Comparison of ENCODE assay signal across 1 cellular context in the genomic region with DNA sequence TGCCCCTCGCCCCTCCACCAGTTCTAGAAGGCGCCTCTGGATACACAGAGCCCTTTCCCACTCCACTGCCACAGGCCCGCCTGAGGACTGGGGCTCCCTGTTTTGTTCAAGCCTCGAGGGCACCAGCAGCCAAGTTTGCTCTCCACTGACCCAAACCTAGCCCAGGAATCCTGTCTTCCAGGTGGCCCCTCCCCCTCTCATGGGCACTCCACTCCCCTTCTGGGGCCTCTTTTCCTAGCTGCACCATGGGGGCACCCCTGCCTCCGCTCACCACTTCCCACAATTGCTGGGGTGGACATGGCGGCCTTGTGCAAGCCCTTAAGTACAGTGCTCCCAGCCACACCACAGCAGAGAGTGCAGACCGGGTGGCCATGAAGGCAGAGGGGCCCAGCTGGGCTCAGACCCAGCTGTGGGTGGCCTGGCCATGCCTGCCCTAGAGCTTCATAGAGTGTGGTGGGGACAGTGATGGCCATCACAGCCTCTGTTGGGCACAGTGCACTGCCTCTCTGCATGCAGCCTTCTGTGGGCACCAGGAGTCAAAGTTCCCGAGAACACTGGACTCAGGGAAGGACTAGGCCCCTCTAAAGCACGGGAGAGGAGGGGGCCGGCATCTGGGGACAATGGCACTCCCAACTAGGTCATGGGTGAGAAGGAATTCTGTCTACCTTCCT.
TF ChIP-seq lines count a peak whose summit lies in the region.

No MANE protein-coding gene starts in this region.

TF ChIP-seq in HepG2, 621 proteins besides CTCF, POLR2A, EP300 and RAD21 (continued from another document):
- no peak for TF ChIP-seq SNAPC4 (CRISPR knock-in tag; IDR thresholded peaks at IDR 0.05)
- TF ChIP-seq RBM39 (IDR thresholded peaks at IDR 0.05; ENCODE audit: low read depth, low read length, poor library complexity, severe bottlenecking), result peak; percentile 27
- TF ChIP-seq ZNF451 (CRISPR knock-in tag; IDR thresholded peaks at IDR 0.05), result no peak
- no peak for TF ChIP-seq RARG (CRISPR knock-in tag; IDR thresholded peaks at IDR 0.05; ENCODE audit: low read depth)
- TF ChIP-seq ZNF670 (CRISPR knock-in tag; IDR thresholded peaks at IDR 0.05; ENCODE audit: borderline replicate concordance), result 0 out of 2 replicates have a peak, but pooled peaks have one; percentile 47
- no peak for TF ChIP-seq PHF20 (CRISPR knock-in tag; IDR thresholded peaks at IDR 0.05)
- no peak for TF ChIP-seq HES4 (CRISPR knock-in tag; IDR thresholded peaks at IDR 0.05; ENCODE audit: borderline replicate concordance)
- TF ChIP-seq KDM5B (CRISPR knock-in tag; IDR thresholded peaks at IDR 0.05; ENCODE audit: borderline replicate concordance), result peak; percentile 68; the same call in 1 of the 2 replicates
TF ChIP-seq in HepG2: peak in this region for 21.
